22 cellular contexts compared by ENCODE assay signal in the genomic region with DNA sequence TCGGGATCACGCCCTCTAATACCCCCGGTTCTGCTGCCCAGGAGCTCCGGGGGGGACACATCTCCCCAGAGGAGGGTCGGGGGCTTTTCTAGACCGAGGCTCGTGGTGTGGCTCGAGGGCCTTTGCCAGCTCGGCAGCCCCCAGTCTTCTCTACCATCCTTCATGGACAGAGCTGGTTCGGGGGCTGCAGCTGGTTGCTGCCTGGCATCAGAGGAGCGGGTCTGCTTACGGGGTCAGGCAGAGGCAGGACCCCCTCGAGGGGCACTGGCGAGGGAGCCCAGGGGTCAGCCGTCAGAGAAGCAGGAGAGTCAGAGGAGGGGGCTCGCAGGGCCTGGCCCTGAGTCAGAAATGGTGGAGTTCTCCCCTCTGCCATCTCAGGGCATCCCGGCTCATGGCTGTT.
DNase-seq lines count a peak whose midpoint lies in the region; TF ChIP-seq lines count a peak whose summit lies in the region.
"Had no signal": no experiment of that assay in that cellular context is flagged by ENCODE, and none has a peak within 500 bp of the region (broad histone marks: within the 10 kb centered on the region; RNA-seq: fewer than 3 reads in every experiment).

No MANE protein-coding gene starts in this region.

- BruUV-seq in OCI-LY7 (replicated peaks; lab: Mats Ljungman, UMichigan) = no TSS peak

- intact Hi-C loops in OCI-LY7 (cut with micrococcal nuclease; ENCODE audit: unreplicated experiment) = no loop called here
- intact Hi-C loops in activated CD4-positive, alpha-beta memory T cell treated with anti-CD3 and anti-CD28 coated beads for 36 hours (cut with micrococcal nuclease) = no loop called here

- H3K4me1 ChIP-seq in BLaER1 = peaks cover 47% of the 10 kb centered on the region
- H3K4me1 ChIP-seq in HUES64 (ENCODE audit: insufficient read depth, low read length) = peaks cover 5% of the 10 kb centered on the region; the same call in 1 of the 2 replicates
- peaks cover 21% of the 10 kb centered on the region for H3K4me1 ChIP-seq in hepatocyte (ENCODE audit: insufficient read depth)
- no peaks in the 10 kb centered on the region for H3K4me1 ChIP-seq in OCI-LY7 (ENCODE audit: insufficient read depth, low read length, poor library complexity, severe bottlenecking)

- H3K79me2 ChIP-seq in hepatocyte (no peaks in the 10 kb centered on the region), OCI-LY7 (ENCODE audit: insufficient read depth, low read depth, low read length) (no peaks in the 10 kb centered on the region)

- no peak overlapping the region for H3K4me3 Mint-ChIP-seq in activated CD4-positive, alpha-beta memory T cell treated with anti-CD3 and anti-CD28 coated beads for 36 hours
- H3K4me3 Mint-ChIP-seq: activated T-cell treated with anti-CD3 and anti-CD28 coated beads, Interleukin-2, amount 50 U/mL, for 4 hours; memory B cell; stimulated activated naive CD8-positive, alpha-beta T cell treated with anti-CD3 and anti-CD28 coated beads, Interleukin-15, amount 100 ng/mL, for 72 hours had no signal

- TF ChIP-seq CTCF in hepatocyte (IDR thresholded peaks at IDR 0.05; ENCODE audit: poor library complexity) (no peak), OCI-LY7 (conservative IDR thresholded peaks at IDR 0.05; ENCODE audit: low read length) (no peak)

- H3K4me2 ChIP-seq in BLaER1 (peak overlapping the region; percentile 66), hepatocyte (no peak overlapping the region), OCI-LY7 (ENCODE audit: low read length) (no peak overlapping the region)

- H3K4me3 ChIP-seq in BLaER1 = no peak overlapping the region
- no peak overlapping the region for H3K4me3 ChIP-seq in HUES64 (ENCODE audit: low read length)
- H3K4me3 ChIP-seq in hepatocyte = no peak overlapping the region
- no peak overlapping the region for H3K4me3 ChIP-seq in skin epidermis
- no peak overlapping the region for H3K4me3 ChIP-seq in OCI-LY7 (ENCODE audit: low read depth, low read length, poor library complexity, severe bottlenecking)

- peaks cover 6% of the 10 kb centered on the region for H3K9me3 Mint-ChIP-seq in activated CD4-positive, alpha-beta memory T cell treated with anti-CD3 and anti-CD28 coated beads for 36 hours
- H3K9me3 Mint-ChIP-seq: activated T-cell treated with anti-CD3 and anti-CD28 coated beads, Interleukin-2, amount 50 U/mL, for 4 hours; memory B cell; type B pancreatic cell had no signal

- peaks cover 89% of the 10 kb centered on the region for H4K20me1 ChIP-seq in BLaER1
- no peaks in the 10 kb centered on the region for H4K20me1 ChIP-seq in hepatocyte (ENCODE audit: insufficient read depth, poor library complexity, severe bottlenecking)
- H4K20me1 ChIP-seq in OCI-LY7 (ENCODE audit: insufficient read depth, low read length) = no peaks in the 10 kb centered on the region

- WGBS in HUES64 = 89% methylated on average over 17 of the region's 17 CpGs
- WGBS in hepatocyte (ENCODE audit: low lambda C conversion rate, missing lambda C conversion rate) = 91% methylated on average over 16 of the region's 17 CpGs

- H3K9ac ChIP-seq in BLaER1 (no peak overlapping the region), HUES64 (ENCODE audit: low read depth, low read length) (peak overlapping the region; percentile 5; the same call in 1 of the 2 replicates)

- H3K9me3 ChIP-seq in BLaER1 = peaks cover 16% of the 10 kb centered on the region
- no peaks in the 10 kb centered on the region for H3K9me3 ChIP-seq in HUES64 (ENCODE audit: insufficient read depth, low read depth, low read length)
- no peaks in the 10 kb centered on the region for H3K9me3 ChIP-seq in hepatocyte (ENCODE audit: low read depth)
- no peaks in the 10 kb centered on the region for H3K9me3 ChIP-seq in OCI-LY7 (ENCODE audit: low read length)

- H3K9me2 ChIP-seq in hepatocyte (replicated peaks; ENCODE audit: insufficient read depth) = no peaks in the 10 kb centered on the region
- H3K9me2 ChIP-seq in OCI-LY7 (ENCODE audit: insufficient read depth, low read length) = no peaks in the 10 kb centered on the region

- peaks cover 60% of the 10 kb centered on the region for H3K36me3 ChIP-seq in BLaER1
- H3K36me3 ChIP-seq in HUES64 (ENCODE audit: insufficient read depth, low read length) = peaks cover 8% of the 10 kb centered on the region; the same call in 1 of the 2 replicates
- no peaks in the 10 kb centered on the region for H3K36me3 ChIP-seq in hepatocyte (replicated peaks; ENCODE audit: insufficient read depth, low read depth)
- H3K36me3 ChIP-seq in OCI-LY7 (ENCODE audit: insufficient read depth, low read length) = peaks cover 6% of the 10 kb centered on the region

- no peaks in the 10 kb centered on the region for H3K27me3 Mint-ChIP-seq in activated CD4-positive, alpha-beta memory T cell treated with anti-CD3 and anti-CD28 coated beads for 36 hours
- H3K27me3 Mint-ChIP-seq: memory B cell; stimulated activated naive CD8-positive, alpha-beta T cell treated with anti-CD3 and anti-CD28 coated beads, Interleukin-15, amount 100 ng/mL, for 72 hours; type B pancreatic cell had no signal

- H3K27me3 ChIP-seq in BLaER1 = no peaks in the 10 kb centered on the region
- H3K27me3 ChIP-seq in HUES64 (ENCODE audit: insufficient read depth, low read length) = no peaks in the 10 kb centered on the region
- no peaks in the 10 kb centered on the region for H3K27me3 ChIP-seq in hepatocyte

- H3K27ac Mint-ChIP-seq in activated CD4-positive, alpha-beta memory T cell treated with anti-CD3 and anti-CD28 coated beads for 36 hours = no peak overlapping the region

- H2AFZ ChIP-seq in hepatocyte (no peak overlapping the region), OCI-LY7 (ENCODE audit: low read length) (no peak overlapping the region)

- H3K27ac ChIP-seq in BLaER1 = peak overlapping the region; percentile 25; the same call in 1 of the 2 replicates
- H3K27ac ChIP-seq in HUES64 (ENCODE audit: low read depth, low read length) = no peak overlapping the region
- H3K27ac ChIP-seq in hepatocyte = peak overlapping the region; percentile 95
- peak overlapping the region in 11 of 21 experiments; percentile 29 to 80 (median 75) for H3K27ac ChIP-seq in skin epidermis
- no peak overlapping the region for H3K27ac ChIP-seq in OCI-LY7 (ENCODE audit: low read depth, low read length, poor library complexity, severe bottlenecking)
- H3K27ac ChIP-seq: C4-2B had no signal

- H3K4me1 Mint-ChIP-seq in activated CD4-positive, alpha-beta memory T cell treated with anti-CD3 and anti-CD28 coated beads for 36 hours (ENCODE audit: low read depth) = no peaks in the 10 kb centered on the region
- H3K4me1 Mint-ChIP-seq: stimulated activated naive CD8-positive, alpha-beta T cell treated with anti-CD3 and anti-CD28 coated beads, Interleukin-15, amount 100 ng/mL, for 72 hours had no signal

- POLR2A ChIA-PET in OCI-LY7 (lab: Charles Lee) = no interaction called here
- POLR2A ChIA-PET in activated CD4-positive, alpha-beta memory T cell treated with anti-CD3 and anti-CD28 coated beads for 36 hours (lab: Charles Lee) = no interaction called here

- DNase-seq in hepatocyte (ENCODE audit: low spot score) (no peak), OCI-LY7 (ENCODE audit: low spot score) (no peak), NCI-H1694 (lab: John Stamatoyannopoulos, UW) (no peak)
- DNase-seq in effector CD8-positive, alpha-beta T cell (lab: John Stamatoyannopoulos, UW) = no peak
- DNase-seq in activated CD4-positive, alpha-beta memory T cell treated with anti-CD3 and anti-CD28 coated beads for 36 hours = no peak
- DNase-seq: activated CD4-positive, alpha-beta T cell treated with anti-CD3 and anti-CD28 coated beads for 4 hours; activated CD8-positive, alpha-beta memory T cell treated with anti-CD3 and anti-CD28 coated beads for 24 hours; activated T-cell treated with anti-CD3 and anti-CD28 coated beads, Interleukin-2, amount 50 U/mL, for 4 hours; effector memory CD4-positive, alpha-beta T cell; erythroblast; head of caudate nucleus; Kasumi-1; NCI-H1436 treated with DMSO at 0.1 percent for 48 hours; NCI-H2107; NCI-H748 treated with DMSO at 0.1 percent for 48 hours; stimulated activated naive CD8-positive, alpha-beta T cell treated with anti-CD3 and anti-CD28 coated beads, Interleukin-15, amount 100 ng/mL, for 72 hours had no signal

- H3K36me3 Mint-ChIP-seq in activated CD4-positive, alpha-beta memory T cell treated with anti-CD3 and anti-CD28 coated beads for 36 hours = peaks cover 14% of the 10 kb centered on the region

- CTCF ChIA-PET in OCI-LY7 (lab: Charles Lee; ENCODE audit: unreplicated experiment) = interaction anchor here (0.6 kb wide), 1 partner anchor 348 kb away, joined by 3 read pairs; no protein-coding TSS in a partner anchor
- CTCF ChIA-PET in activated CD4-positive, alpha-beta memory T cell treated with anti-CD3 and anti-CD28 coated beads for 36 hours (lab: Charles Lee) = no interaction called here

Comparison
In these comparisons a context has a peak if more than half of its experiments do, and no peak if none do; other contexts are left out.
1. H3K27ac ChIP-seq: peak in BLaER1 (single experiment), hepatocyte (single experiment) and skin epidermis (11 of 21); none in HUES64 (single experiment) and OCI-LY7 (single experiment).